ENCODE assay signal across 8 cellular contexts in the genomic region with DNA sequence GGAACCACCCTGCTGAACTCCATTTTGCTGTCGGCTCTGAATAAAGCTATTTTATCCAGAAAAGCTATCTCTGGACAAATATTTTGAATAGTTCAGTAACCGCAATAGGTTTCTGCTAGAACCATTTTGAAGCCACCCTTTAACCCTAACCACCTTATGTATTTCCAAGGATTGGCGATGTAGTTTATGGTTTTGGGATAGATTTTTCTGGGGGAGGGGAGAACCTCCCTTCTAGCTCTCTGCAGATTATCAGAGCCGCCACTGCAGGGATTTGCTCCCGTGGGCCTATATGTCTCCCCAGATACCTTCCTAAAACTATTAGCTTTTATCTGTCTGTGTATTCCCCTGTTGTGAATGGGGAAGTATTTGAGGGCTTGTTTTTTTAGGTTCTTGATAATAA. TPM values are rescaled to one million over a fixed set of nuclear protein-coding genes. Genes with fewer than 3 reads are reported as not detected.
DNase-seq lines count a peak whose midpoint lies in the region; ATAC-seq, FAIRE-seq and TF ChIP-seq lines count a peak whose summit lies in the region.
"Had no signal": no experiment of that assay in that cellular context is flagged by ENCODE, and none has a peak within 500 bp of the region (broad histone marks: within the 10 kb centered on the region; RNA-seq: fewer than 3 reads in every experiment).

No MANE protein-coding gene starts in this region.

- H3K27ac ChIP-seq in KMS-11 (peak overlapping the region; percentile 64; the same call in 1 of the 2 replicates), astrocyte (ENCODE audit: low read depth, low read length) (no peak overlapping the region)

- FAIRE-seq in astrocyte (lab: Jason Lieb, UNC) = no peak

- H3K9ac ChIP-seq in KMS-11 = peak overlapping the region; percentile 100
- H3K9ac ChIP-seq in astrocyte (ENCODE audit: low read length) = peak overlapping the region; percentile 36

- peak overlapping the region; percentile 55; the same call in 1 of the 2 replicates for H2AFZ ChIP-seq in KMS-11 (ENCODE audit: low read depth)
- H2AFZ ChIP-seq in astrocyte (ENCODE audit: low read depth, low read length) = peak overlapping the region; percentile 8
- H2AFZ ChIP-seq in neuron (ENCODE audit: low read depth, low read length) = peak overlapping the region; percentile 67

- ATAC-seq in left colon (no peak), GM21723 (IDR thresholded peaks at IDR 0.05; ENCODE audit: unreplicated experiment) (no peak), HG03571 (IDR thresholded peaks at IDR 0.05; ENCODE audit: unreplicated experiment) (no peak)

- H3K27ac Mint-ChIP-seq in astrocyte (ENCODE audit: unreplicated experiment) = no peak overlapping the region

- H3K4me1 ChIP-seq in KMS-11 (ENCODE audit: low read depth, poor library complexity, severe bottlenecking) = peaks cover 31% of the 10 kb centered on the region
- H3K4me1 ChIP-seq in astrocyte (ENCODE audit: insufficient read depth, low read length) = peaks cover 17% of the 10 kb centered on the region
- peaks cover 22% of the 10 kb centered on the region for H3K4me1 ChIP-seq in neuron (ENCODE audit: insufficient read depth, low read length)

- no peak overlapping the region for H3K4me3 Mint-ChIP-seq in astrocyte (ENCODE audit: unreplicated experiment)

- H3K79me2 ChIP-seq in KMS-11 (ENCODE audit: insufficient read depth, low read depth) (peaks cover 45% of the 10 kb centered on the region), astrocyte (ENCODE audit: insufficient read depth, low read length) (peaks cover 46% of the 10 kb centered on the region)

- H3K9me3 Mint-ChIP-seq in astrocyte (ENCODE audit: unreplicated experiment) = no peaks in the 10 kb centered on the region
- H3K9me3 Mint-ChIP-seq: central memory CD8-positive, alpha-beta T cell had no signal

- in situ Hi-C loops in G401 (cut with HindIII; ENCODE audit: low sequenced_read_pairs) = no loop called here

- TF ChIP-seq CTCF in KMS-11 (conservative IDR thresholded peaks at IDR 0.05; ENCODE audit: low read depth, low read length) (no peak), astrocyte (IDR thresholded peaks at IDR 0.05; ENCODE audit: insufficient read depth, low read depth, low read length) (no peak)

- H4K20me1 ChIP-seq in KMS-11 (ENCODE audit: insufficient read depth) (peaks cover 12% of the 10 kb centered on the region; the same call in 1 of the 2 replicates), astrocyte (ENCODE audit: insufficient read depth, low read length) (peaks cover 20% of the 10 kb centered on the region)

- H3K36me3 Mint-ChIP-seq in astrocyte (ENCODE audit: low read depth, unreplicated experiment) = peaks cover 15% of the 10 kb centered on the region

- no peaks in the 10 kb centered on the region for H3K9me3 ChIP-seq in astrocyte (ENCODE audit: insufficient read depth, low read depth, low read length)
- H3K9me3 ChIP-seq in neuron (ENCODE audit: low read length) = no peaks in the 10 kb centered on the region

- no peak overlapping the region for H3K4me3 ChIP-seq in KMS-11 (IDR thresholded peaks at IDR 0.05; ENCODE audit: insufficient read depth, low read depth, low read length)
- no peak overlapping the region for H3K4me3 ChIP-seq in astrocyte (ENCODE audit: insufficient read depth, low read depth, low read length)
- H3K4me3 ChIP-seq in neuron (ENCODE audit: low read length) = peak overlapping the region; percentile 74

- peak overlapping the region; percentile 94 for H3K4me2 ChIP-seq in KMS-11
- H3K4me2 ChIP-seq in astrocyte (ENCODE audit: low read length) = peak overlapping the region; percentile 87

- DNase-seq in G401 (ENCODE audit: low spot score) (peak; percentile 57), astrocyte (ENCODE audit: low read depth) (no peak), left colon (no peak)

- H3K27me3 Mint-ChIP-seq in astrocyte (ENCODE audit: low read depth, unreplicated experiment) = no peaks in the 10 kb centered on the region
- H3K27me3 Mint-ChIP-seq: central memory CD8-positive, alpha-beta T cell had no signal

- no peaks in the 10 kb centered on the region for H3K27me3 ChIP-seq in KMS-11 (ENCODE audit: insufficient read depth, low read depth)
- H3K27me3 ChIP-seq in astrocyte (ENCODE audit: insufficient read depth, low read length) = no peaks in the 10 kb centered on the region
- H3K27me3 ChIP-seq in neuron (ENCODE audit: insufficient read depth, low read length) = no peaks in the 10 kb centered on the region

- peaks cover 17% of the 10 kb centered on the region for H3K4me1 Mint-ChIP-seq in astrocyte (ENCODE audit: low read depth, unreplicated experiment)

- peaks cover 22% of the 10 kb centered on the region; the same call in 1 of the 2 replicates for H3K36me3 ChIP-seq in KMS-11 (ENCODE audit: insufficient read depth)
- peaks cover 14% of the 10 kb centered on the region for H3K36me3 ChIP-seq in astrocyte (ENCODE audit: insufficient read depth, low read length)
- H3K36me3 ChIP-seq in neuron (ENCODE audit: insufficient read depth, low read length) = peaks cover 20% of the 10 kb centered on the region

- intact Hi-C loops in left colon (cut with DNase I, micrococcal nuclease) = loop anchor here in 1 of 2 donors (5.0 kb wide), 1 partner anchor 54 kb away; the partner anchor contains the start of gene TUBA1A

RNA-seq across cellular contexts. Expression of gene TUBA1B, which starts 1.8 kb away (rescaled TPM):
- 2,974 and 3,054 TPM in 2 replicates for total RNA-seq in G401 (2014; rRNA removed; shearing (Covaris generic))
- total RNA-seq in astrocyte (811 and 939 TPM in 2 replicates), left colon (100 to 1,000 TPM; 298 to 454 TPM)

RNA-seq across cellular contexts. Expression of gene LMBR1L, which starts 22.4 kb away (rescaled TPM):
- 26.8 and 40.8 TPM in 2 replicates for total RNA-seq in G401 (2014; rRNA removed; shearing (Covaris generic))
- total RNA-seq in astrocyte (58.7 and 61.0 TPM in 2 replicates), left colon (10 to 100 TPM; 44.7 to 49.6 TPM)

RNA-seq across cellular contexts. Expression of gene DHH, which starts 38.4 kb away (rescaled TPM):
- total RNA-seq in G401 (2014; rRNA removed; shearing (Covaris generic)) = 0.06 TPM in 1 of 2 replicates, not detected in the other
- total RNA-seq in astrocyte (0.05 and 0.16 TPM in 2 replicates), left colon (under 1 TPM; 0.31 to 0.50 TPM)

RNA-seq across cellular contexts. Expression of gene TUBA1A, which starts 55.9 kb away (rescaled TPM):
- total RNA-seq in G401 (2014; rRNA removed; shearing (Covaris generic)) = 446 and 521 TPM in 2 replicates
- total RNA-seq in astrocyte = 772 and 932 TPM in 2 replicates
- total RNA-seq in left colon = 10 to 100 TPM; 12.8 to 57.7 TPM

Comparison
In these comparisons a context has a peak if more than half of its experiments do, and no peak if none do; other contexts are left out.
1. H2AFZ ChIP-seq: peak in every context shown above with its lines; median percentile 67 in neuron; 55 in KMS-11; 8 in astrocyte.